2 cellular contexts compared by ENCODE assay signal in the genomic region with DNA sequence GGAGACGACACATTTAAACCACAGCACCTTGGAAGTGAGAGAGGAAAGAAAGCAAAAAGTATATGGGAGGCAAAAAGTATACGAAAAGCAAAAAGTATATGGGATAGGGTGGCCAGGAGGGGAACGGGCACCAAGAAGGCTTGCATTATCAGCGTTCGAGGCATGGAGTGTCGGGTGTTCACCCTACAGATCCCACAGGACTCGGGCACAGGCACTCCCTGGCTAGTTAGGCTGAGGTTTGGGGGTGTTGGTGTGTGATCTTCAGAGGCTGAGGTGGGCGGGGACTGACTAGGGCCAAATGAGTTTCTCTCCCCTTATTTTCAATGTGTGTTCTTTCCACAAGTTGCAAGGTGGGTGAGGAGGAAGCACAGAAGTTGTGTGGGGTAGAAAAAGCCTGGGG.
TF ChIP-seq lines count a peak whose summit lies in the region.

No MANE protein-coding gene starts in this region.

TF ChIP-seq in GM23338, 12 proteins besides CTCF, POLR2A, EP300 and RAD21 (continues in another document):
- TF ChIP-seq ZNF114 (CRISPR knock-in tag; IDR thresholded peaks at IDR 0.05) (no peak), STAT1 (IDR thresholded peaks at IDR 0.05; ENCODE audit: unreplicated experiment) (no peak), POLR2AphosphoS5 (IDR thresholded peaks at IDR 0.05; ENCODE audit: low read depth) (no peak), EZH2 (IDR thresholded peaks at IDR 0.05; ENCODE audit: low read depth, unreplicated experiment) (no peak), CREB1 (CRISPR knock-in tag; IDR thresholded peaks at IDR 0.05; ENCODE audit: low read depth) (no peak), ZNF331 (CRISPR knock-in tag; IDR thresholded peaks at IDR 0.05; ENCODE audit: low read depth) (no peak), EZH2phosphoT487 (IDR thresholded peaks at IDR 0.05; ENCODE audit: unreplicated experiment) (no peak), NANOG (IDR thresholded peaks at IDR 0.05; ENCODE audit: borderline replicate concordance) (no peak)
- TF ChIP-seq, protein P1, sequence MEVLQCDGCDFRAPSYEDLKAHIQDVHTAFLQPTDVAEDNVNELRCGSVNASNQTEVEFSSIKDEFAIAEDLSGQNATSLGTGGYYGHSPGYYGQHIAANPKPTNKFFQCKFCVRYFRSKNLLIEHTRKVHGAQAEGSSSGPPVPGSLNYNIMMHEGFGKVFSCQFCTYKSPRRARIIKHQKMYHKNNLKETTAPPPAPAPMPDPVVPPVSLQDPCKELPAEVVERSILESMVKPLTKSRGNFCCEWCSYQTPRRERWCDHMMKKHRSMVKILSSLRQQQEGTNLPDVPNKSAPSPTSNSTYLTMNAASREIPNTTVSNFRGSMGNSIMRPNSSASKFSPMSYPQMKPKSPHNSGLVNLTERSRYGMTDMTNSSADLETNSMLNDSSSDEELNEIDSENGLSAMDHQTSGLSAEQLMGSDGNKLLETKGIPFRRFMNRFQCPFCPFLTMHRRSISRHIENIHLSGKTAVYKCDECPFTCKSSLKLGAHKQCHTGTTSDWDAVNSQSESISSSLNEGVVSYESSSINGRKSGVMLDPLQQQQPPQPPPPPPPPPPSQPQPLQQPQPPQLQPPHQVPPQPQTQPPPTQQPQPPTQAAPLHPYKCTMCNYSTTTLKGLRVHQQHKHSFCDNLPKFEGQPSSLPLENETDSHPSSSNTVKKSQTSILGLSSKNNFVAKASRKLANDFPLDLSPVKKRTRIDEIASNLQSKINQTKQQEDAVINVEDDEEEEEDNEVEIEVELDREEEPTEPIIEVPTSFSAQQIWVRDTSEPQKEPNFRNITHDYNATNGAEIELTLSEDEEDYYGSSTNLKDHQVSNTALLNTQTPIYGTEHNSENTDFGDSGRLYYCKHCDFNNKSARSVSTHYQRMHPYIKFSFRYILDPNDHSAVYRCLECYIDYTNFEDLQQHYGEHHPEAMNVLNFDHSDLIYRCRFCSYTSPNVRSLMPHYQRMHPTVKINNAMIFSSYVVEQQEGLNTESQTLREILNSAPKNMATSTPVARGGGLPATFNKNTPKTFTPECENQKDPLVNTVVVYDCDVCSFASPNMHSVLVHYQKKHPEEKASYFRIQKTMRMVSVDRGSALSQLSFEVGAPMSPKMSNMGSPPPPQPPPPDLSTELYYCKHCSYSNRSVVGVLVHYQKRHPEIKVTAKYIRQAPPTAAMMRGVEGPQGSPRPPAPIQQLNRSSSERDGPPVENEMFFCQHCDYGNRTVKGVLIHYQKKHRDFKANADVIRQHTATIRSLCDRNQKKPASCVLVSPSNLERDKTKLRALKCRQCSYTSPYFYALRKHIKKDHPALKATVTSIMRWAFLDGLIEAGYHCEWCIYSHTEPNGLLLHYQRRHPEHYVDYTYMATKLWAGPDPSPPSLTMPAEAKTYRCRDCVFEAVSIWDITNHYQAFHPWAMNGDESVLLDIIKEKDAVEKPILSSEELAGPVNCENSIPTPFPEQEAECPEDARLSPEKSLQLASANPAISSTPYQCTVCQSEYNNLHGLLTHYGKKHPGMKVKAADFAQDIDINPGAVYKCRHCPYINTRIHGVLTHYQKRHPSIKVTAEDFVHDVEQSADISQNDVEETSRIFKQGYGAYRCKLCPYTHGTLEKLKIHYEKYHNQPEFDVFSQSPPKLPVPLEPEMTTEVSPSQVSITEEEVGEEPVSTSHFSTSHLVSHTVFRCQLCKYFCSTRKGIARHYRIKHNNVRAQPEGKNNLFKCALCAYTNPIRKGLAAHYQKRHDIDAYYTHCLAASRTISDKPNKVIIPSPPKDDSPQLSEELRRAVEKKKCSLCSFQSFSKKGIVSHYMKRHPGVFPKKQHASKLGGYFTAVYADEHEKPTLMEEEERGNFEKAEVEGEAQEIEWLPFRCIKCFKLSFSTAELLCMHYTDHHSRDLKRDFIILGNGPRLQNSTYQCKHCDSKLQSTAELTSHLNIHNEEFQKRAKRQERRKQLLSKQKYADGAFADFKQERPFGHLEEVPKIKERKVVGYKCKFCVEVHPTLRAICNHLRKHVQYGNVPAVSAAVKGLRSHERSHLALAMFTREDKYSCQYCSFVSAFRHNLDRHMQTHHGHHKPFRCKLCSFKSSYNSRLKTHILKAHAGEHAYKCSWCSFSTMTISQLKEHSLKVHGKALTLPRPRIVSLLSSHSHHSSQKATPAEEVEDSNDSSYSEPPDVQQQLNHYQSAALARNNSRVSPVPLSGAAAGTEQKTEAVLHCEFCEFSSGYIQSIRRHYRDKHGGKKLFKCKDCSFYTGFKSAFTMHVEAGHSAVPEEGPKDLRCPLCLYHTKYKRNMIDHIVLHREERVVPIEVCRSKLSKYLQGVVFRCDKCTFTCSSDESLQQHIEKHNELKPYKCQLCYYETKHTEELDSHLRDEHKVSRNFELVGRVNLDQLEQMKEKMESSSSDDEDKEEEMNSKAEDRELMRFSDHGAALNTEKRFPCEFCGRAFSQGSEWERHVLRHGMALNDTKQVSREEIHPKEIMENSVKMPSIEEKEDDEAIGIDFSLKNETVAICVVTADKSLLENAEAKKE (CRISPR knock-in tag; IDR thresholded peaks at IDR 0.05) = no peak
- TF ChIP-seq, protein P2, sequence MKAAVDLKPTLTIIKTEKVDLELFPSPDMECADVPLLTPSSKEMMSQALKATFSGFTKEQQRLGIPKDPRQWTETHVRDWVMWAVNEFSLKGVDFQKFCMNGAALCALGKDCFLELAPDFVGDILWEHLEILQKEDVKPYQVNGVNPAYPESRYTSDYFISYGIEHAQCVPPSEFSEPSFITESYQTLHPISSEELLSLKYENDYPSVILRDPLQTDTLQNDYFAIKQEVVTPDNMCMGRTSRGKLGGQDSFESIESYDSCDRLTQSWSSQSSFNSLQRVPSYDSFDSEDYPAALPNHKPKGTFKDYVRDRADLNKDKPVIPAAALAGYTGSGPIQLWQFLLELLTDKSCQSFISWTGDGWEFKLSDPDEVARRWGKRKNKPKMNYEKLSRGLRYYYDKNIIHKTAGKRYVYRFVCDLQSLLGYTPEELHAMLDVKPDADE (IDR thresholded peaks at IDR 0.05) = no peak

TF ChIP-seq in H1, 55 proteins besides CTCF, POLR2A, EP300 and RAD21:
- TF ChIP-seq, protein P3, sequence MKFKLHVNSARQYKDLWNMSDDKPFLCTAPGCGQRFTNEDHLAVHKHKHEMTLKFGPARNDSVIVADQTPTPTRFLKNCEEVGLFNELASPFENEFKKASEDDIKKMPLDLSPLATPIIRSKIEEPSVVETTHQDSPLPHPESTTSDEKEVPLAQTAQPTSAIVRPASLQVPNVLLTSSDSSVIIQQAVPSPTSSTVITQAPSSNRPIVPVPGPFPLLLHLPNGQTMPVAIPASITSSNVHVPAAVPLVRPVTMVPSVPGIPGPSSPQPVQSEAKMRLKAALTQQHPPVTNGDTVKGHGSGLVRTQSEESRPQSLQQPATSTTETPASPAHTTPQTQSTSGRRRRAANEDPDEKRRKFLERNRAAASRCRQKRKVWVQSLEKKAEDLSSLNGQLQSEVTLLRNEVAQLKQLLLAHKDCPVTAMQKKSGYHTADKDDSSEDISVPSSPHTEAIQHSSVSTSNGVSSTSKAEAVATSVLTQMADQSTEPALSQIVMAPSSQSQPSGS (IDR thresholded peaks at IDR 0.05; ENCODE audit: low read length) = no peak
- TF ChIP-seq MAX (IDR thresholded peaks at IDR 0.05) (no peak), EGR1 (IDR thresholded peaks at IDR 0.05; ENCODE audit: borderline replicate concordance, low read depth, low read length) (no peak), JUND (IDR thresholded peaks at IDR 0.05; ENCODE audit: low read length) (no peak), NRF1 (IDR thresholded peaks at IDR 0.05; ENCODE audit: low read depth, low read length) (no peak), TBP (IDR thresholded peaks at IDR 0.05; ENCODE audit: low read depth, low read length) (no peak), BCL11A (IDR thresholded peaks at IDR 0.05; ENCODE audit: low read depth in 2 of 2, low read length in 2 of 2) (no peak), TEAD4 (IDR thresholded peaks at IDR 0.05; ENCODE audit: low read depth, low read length) (no peak), SAP30 (IDR thresholded peaks at IDR 0.05; ENCODE audit: insufficient read depth, insufficient replicate concordance, low read length) (no peak), POLR2AphosphoS5 (IDR thresholded peaks at IDR 0.05; ENCODE audit: low read depth, low read length) (no peak), MAFK (IDR thresholded peaks at IDR 0.05; ENCODE audit: low read depth, low read length) (no peak), TCF12 (IDR thresholded peaks at IDR 0.05; ENCODE audit: low read depth, low read length) (no peak), SRF (IDR thresholded peaks at IDR 0.05; ENCODE audit: low read depth, low read length) (no peak), CBX5 (IDR thresholded peaks at IDR 0.05; ENCODE audit: low read depth, low read length) (no peak), SP2 (IDR thresholded peaks at IDR 0.05; ENCODE audit: low read length) (no peak), RBBP5 (IDR thresholded peaks at IDR 0.05; ENCODE audit: borderline replicate concordance, low read depth, low read length) (no peak), JUN (IDR thresholded peaks at IDR 0.05; ENCODE audit: low read depth, low read length) (no peak), BRCA1 (IDR thresholded peaks at IDR 0.05; ENCODE audit: low read depth, low read length) (no peak)
